ENCODE assay signal across 9 cellular contexts in genomic region chr14:68544150-68544892, GRCh38.
DNase-seq lines count a peak whose midpoint lies in the region; ATAC-seq and TF ChIP-seq lines count a peak whose summit lies in the region.
"Had no signal": no experiment of that assay in that cellular context is flagged by ENCODE, and none has a peak within 500 bp of the region (broad histone marks: within the 10 kb centered on the region; RNA-seq: fewer than 3 reads in every experiment).

No MANE protein-coding gene starts in this region.

- DNase-seq in Ammon's horn (ENCODE audit: low spot score) (peak; percentile 37), globus pallidus (ENCODE audit: low spot score) (peak; percentile 53), pulmonary artery endothelial cell (ENCODE audit: low read depth, low spot score) (peak; percentile 80), GM19238 (ENCODE audit: insufficient read length, low spot score) (no peak), NCI-H345 (lab: John Stamatoyannopoulos, UW) (no peak)
- DNase-seq: H9 had no signal

- ATAC-seq in SK-N-SH treated with all-trans-retinoic acid at 6 μM for 48 hours = peak; percentile 66
- ATAC-seq in HG03196 (IDR thresholded peaks at IDR 0.05; ENCODE audit: unreplicated experiment) = no peak
- ATAC-seq in HG02623 (IDR thresholded peaks at IDR 0.05; ENCODE audit: unreplicated experiment) = no peak

TF ChIP-seq in SK-N-SH treated with all-trans-retinoic acid at 6 μM for 48 hours, 23 proteins besides CTCF, POLR2A, EP300 and RAD21:
- TF ChIP-seq ARNTL (CRISPR knock-in tag; IDR thresholded peaks at IDR 0.05; ENCODE audit: borderline replicate concordance, low read depth) (no peak), OSR1 (CRISPR knock-in tag; IDR thresholded peaks at IDR 0.05) (no peak), TOX (CRISPR knock-in tag; IDR thresholded peaks at IDR 0.05; ENCODE audit: borderline replicate concordance) (no peak), ZFP3 (CRISPR knock-in tag; IDR thresholded peaks at IDR 0.05) (no peak), SNAI2 (CRISPR knock-in tag; IDR thresholded peaks at IDR 0.05) (no peak), ISL1 (CRISPR knock-in tag; IDR thresholded peaks at IDR 0.05) (no peak; the same call in 1 of the 2 replicates), GLIS3 (CRISPR knock-in tag; IDR thresholded peaks at IDR 0.05) (no peak), ZNF565 (CRISPR knock-in tag; conservative IDR thresholded peaks at IDR 0.05; ENCODE audit: low read depth) (no peak), ZNF8 (CRISPR knock-in tag; IDR thresholded peaks at IDR 0.05) (no peak), RARB (CRISPR knock-in tag; IDR thresholded peaks at IDR 0.05) (no peak), BACH2 (CRISPR knock-in tag; IDR thresholded peaks at IDR 0.05; ENCODE audit: borderline replicate concordance) (no peak), CSDC2 (CRISPR knock-in tag; IDR thresholded peaks at IDR 0.05) (no peak), ZC3H10 (CRISPR knock-in tag; IDR thresholded peaks at IDR 0.05) (no peak), ZNF70 (CRISPR knock-in tag; IDR thresholded peaks at IDR 0.05) (no peak), ESRRG (CRISPR knock-in tag; IDR thresholded peaks at IDR 0.05) (no peak), ZFP30 (CRISPR knock-in tag; IDR thresholded peaks at IDR 0.05) (no peak)
- TF ChIP-seq, protein P1, sequence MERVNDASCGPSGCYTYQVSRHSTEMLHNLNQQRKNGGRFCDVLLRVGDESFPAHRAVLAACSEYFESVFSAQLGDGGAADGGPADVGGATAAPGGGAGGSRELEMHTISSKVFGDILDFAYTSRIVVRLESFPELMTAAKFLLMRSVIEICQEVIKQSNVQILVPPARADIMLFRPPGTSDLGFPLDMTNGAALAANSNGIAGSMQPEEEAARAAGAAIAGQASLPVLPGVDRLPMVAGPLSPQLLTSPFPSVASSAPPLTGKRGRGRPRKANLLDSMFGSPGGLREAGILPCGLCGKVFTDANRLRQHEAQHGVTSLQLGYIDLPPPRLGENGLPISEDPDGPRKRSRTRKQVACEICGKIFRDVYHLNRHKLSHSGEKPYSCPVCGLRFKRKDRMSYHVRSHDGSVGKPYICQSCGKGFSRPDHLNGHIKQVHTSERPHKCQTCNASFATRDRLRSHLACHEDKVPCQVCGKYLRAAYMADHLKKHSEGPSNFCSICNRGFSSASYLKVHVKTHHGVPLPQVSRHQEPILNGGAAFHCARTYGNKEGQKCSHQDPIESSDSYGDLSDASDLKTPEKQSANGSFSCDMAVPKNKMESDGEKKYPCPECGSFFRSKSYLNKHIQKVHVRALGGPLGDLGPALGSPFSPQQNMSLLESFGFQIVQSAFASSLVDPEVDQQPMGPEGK (CRISPR knock-in tag; IDR thresholded peaks at IDR 0.05; ENCODE audit: borderline replicate concordance) = no peak
- TF ChIP-seq, protein P2, sequence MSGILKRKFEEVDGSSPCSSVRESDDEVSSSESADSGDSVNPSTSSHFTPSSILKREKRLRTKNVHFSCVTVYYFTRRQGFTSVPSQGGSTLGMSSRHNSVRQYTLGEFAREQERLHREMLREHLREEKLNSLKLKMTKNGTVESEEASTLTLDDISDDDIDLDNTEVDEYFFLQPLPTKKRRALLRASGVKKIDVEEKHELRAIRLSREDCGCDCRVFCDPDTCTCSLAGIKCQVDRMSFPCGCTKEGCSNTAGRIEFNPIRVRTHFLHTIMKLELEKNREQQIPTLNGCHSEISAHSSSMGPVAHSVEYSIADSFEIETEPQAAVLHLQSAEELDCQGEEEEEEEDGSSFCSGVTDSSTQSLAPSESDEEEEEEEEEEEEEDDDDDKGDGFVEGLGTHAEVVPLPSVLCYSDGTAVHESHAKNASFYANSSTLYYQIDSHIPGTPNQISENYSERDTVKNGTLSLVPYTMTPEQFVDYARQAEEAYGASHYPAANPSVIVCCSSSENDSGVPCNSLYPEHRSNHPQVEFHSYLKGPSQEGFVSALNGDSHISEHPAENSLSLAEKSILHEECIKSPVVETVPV (CRISPR knock-in tag; IDR thresholded peaks at IDR 0.05) = no peak

Comparison
In these comparisons a context has a peak if more than half of its experiments do, and no peak if none do; other contexts are left out.
1. DNase-seq: peak in Ammon's horn (single experiment), globus pallidus (single experiment) and pulmonary artery endothelial cell (single experiment); none in GM19238 (single experiment) and NCI-H345 (single experiment).